ENCODE assay signal across 25 cellular contexts in the genomic region with DNA sequence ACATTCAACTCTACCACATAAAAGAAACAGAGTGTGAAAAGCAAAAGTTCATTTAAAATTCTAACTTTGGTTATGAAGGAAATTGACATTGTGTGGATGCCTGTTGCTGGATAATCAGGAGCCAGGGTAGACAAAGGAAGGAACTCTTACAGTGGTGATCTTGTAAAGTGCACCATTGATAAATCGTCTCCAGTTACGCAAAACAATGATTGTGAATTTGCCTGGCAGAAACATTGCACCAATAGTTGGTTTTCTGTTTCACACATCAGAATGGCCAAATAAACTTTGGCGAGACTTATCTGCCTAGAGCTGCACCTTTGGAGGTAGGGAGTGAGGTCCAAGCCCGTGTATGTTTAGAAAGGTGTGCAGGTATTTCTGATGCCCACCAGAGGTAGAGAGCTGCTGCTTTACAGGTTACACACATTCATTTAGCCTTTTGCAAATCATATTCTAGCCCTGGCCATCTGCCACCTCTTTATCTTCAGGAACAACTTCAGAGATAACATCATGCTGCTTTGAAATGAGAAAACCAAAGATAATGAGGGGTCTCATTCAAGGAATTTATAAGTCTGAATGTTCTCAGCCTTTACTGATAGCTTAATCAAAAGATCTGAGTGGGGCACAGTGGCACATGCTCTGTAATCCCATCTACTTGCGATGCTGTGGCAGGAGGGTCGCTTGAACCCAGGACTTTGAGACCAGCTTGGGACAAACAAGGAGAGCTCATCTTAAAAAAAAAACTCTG. TPM values are rescaled to one million over a fixed set of nuclear protein-coding genes. Genes with fewer than 3 reads are reported as not detected.
"Had no signal": no experiment of that assay in that cellular context is flagged by ENCODE, and none has a peak within 500 bp of the region (broad histone marks: within the 10 kb centered on the region; RNA-seq: fewer than 3 reads in every experiment).

No MANE protein-coding gene starts in this region.

- H3K4me1 ChIP-seq: left ventricle myocardium inferior, pancreas, right lobe of liver had no signal

- H3K27me3 ChIP-seq: heart right ventricle, pancreas, right lobe of liver, tibial artery had no signal

- H3K36me3 ChIP-seq: heart right ventricle, left ventricle myocardium inferior, pancreas, right lobe of liver, tibial artery had no signal

- ATAC-seq: activated CD4-positive, CD25-positive, alpha-beta regulatory T cell treated with anti-CD3 and anti-CD28 coated beads, Interleukin-2, amount 50 U/mL, for 24 hours; activated CD8-positive, alpha-beta T cell treated with anti-CD3 and anti-CD28 coated beads, Interleukin-2, amount 10 ng/mL, durations not matched to agents 7 days and 5 days; activated naive CD8-positive, alpha-beta T cell treated with anti-CD3 and anti-CD28 coated beads, Interleukin-2, amount 50 U/mL, for 24 hours; esophagus mucosa; heart right ventricle; natural killer cell treated with Interleukin-12 subunit alpha and Interleukin-12 subunit beta and Interleukin-15 and Interleukin-18, amount 100 ng/mL, for 72 hours; pancreas; right lobe of liver; stimulated activated effector memory CD8-positive, alpha-beta T cell treated with anti-CD3 and anti-CD28 coated beads, Interleukin-12 subunit alpha, Interleukin-12 subunit beta, amount 100 ng/mL, for 72 hours; stimulated activated naive CD8-positive, alpha-beta T cell treated with anti-CD3 and anti-CD28 coated beads, Interleukin-15, amount 100 ng/mL, for 72 hours; T-cell had no signal

- H3K27ac ChIP-seq: heart right ventricle, left ventricle myocardium inferior, pancreas, right lobe of liver, skin epidermis, tibial artery, VCaP had no signal

- H3K9me3 ChIP-seq: heart right ventricle, left ventricle myocardium inferior, pancreas, right lobe of liver, tibial artery had no signal

- H3K4me3 ChIP-seq: heart right ventricle, left ventricle myocardium inferior, pancreas, right lobe of liver, skin epidermis, tibial artery had no signal

- DNase-seq: activated CD4-positive, alpha-beta T cell treated with anti-CD3 and anti-CD28 coated beads, Interleukin-2, amount 50 U/mL, for 1 hour; activated CD8-positive, alpha-beta T cell treated with anti-CD3 and anti-CD28 coated beads, Interleukin-2, amount 10 ng/mL, durations not matched to agents 7 days and 5 days; activated gamma-delta T cell; activated naive CD4-positive, alpha-beta T cell treated with anti-CD3 and anti-CD28 coated beads, Interleukin-2, amount 50 U/mL, for 16 hours; activated naive CD8-positive, alpha-beta T cell treated with anti-CD3 and anti-CD28 coated beads, Interleukin-2, amount 50 U/mL, for 24 hours; central memory CD4-positive, alpha-beta T cell; dermis blood vessel endothelial cell; effector CD8-positive, alpha-beta T cell; heart right ventricle; kidney glomerular epithelial cell; left ventricle myocardium inferior; mammary epithelial cell; pancreas; right lobe of liver; stimulated activated CD4-positive, alpha-beta T cell treated with anti-CD3 and anti-CD28 coated beads, Interleukin-2, amount 100 ng/mL, for 24 hours; stimulated activated naive CD8-positive, alpha-beta T cell treated with anti-CD3 and anti-CD28 coated beads, Interleukin-15, amount 100 ng/mL, for 72 hours; T-cell; tibial artery had no signal

- FAIRE-seq: pancreas had no signal

RNA-seq across cellular contexts. Expression of a gene that starts 47.4 kb away (rescaled TPM):
- total RNA-seq: activated CD8-positive, alpha-beta T cell treated with anti-CD3 and anti-CD28 coated beads, Interleukin-2, amount 10 ng/mL, durations not matched to agents 7 days and 5 days; activated T-helper 1 cell treated with anti-CD3 and anti-CD28 coated beads, Interleukin-12 subunit alpha, Interleukin-12 subunit beta, Interleukin-2, Interleukin-4 antibody, amounts not matched to agents 30 ng/mL and 10 ng/mL and 1 ng/mL, durations not matched to agents 14 hours and 24 hours and 36 hours; natural killer cell treated with Interleukin-12 subunit alpha and Interleukin-12 subunit beta and Interleukin-15 and Interleukin-18, amount 100 ng/mL, for 72 hours had no signal
